ENCODE assay signal across 8 cellular contexts in the genomic region with DNA sequence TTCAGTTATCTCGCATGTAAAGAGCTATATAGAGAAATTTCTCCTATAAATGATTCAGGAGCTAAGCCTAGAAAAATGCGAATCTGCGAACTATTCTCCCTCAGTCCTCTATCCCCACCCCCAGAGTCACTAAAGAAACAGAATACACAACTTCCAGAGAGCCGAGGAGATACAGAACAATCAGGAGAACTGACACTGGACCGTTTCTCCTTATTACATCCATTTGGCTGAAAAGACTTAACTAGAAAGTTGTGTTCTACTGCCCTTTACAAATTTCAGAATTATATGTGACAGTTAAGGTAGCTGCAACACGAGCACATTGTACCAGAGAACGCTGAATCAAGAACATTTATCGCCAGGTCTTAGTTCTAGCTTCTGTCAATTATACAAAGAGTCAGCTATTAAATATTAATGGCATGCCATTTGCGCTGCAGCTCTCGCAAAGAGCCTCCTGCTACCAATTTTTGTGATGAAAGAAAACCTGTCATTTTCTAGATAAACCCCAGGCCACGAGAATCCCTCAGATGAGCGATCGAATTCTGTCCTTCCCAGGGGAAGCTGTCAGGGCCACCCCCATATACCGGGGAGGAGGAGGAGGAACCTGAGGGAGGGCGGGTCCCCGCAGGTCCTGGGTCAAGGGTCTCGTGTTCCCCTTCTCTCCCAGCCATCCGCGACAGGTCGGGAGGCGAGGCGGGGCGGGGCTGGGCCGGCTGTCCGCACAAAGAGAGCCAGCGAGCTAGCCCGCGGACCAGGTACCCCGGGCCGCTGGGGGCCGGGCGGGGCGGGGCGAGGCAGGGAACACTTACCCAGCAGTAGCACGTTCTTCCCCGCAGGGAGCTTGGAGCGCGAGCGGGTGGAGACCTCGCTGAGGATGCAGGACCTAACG. TPM values are rescaled to one million over a fixed set of nuclear protein-coding genes. Genes with fewer than 3 reads are reported as not detected.
DNase-seq lines count a peak whose midpoint lies in the region; ATAC-seq and TF ChIP-seq lines count a peak whose summit lies in the region.

No MANE protein-coding gene starts in this region.

- 1 to 3% methylated on average over 26 to 28 of the region's 41 CpGs for WGBS in lower leg skin, 2 donors

- TF ChIP-seq CTCF in HEK293 (tag by site-specific recombination; IDR thresholded peaks at IDR 0.05): no peak
- TF ChIP-seq CTCF in lower leg skin (IDR thresholded peaks at IDR 0.05): no peak

- intact Hi-C loops in lower leg skin (cut with DNase I; ENCODE audit: low total_unique reads): no loop called here

- TF ChIP-seq POLR2A in lower leg skin (IDR thresholded peaks at IDR 0.05): no peak

- ATAC-seq in activated CD4-positive, CD25-positive, alpha-beta regulatory T cell treated with anti-CD3 and anti-CD28 coated beads, Interleukin-2, amount 50 U/mL, for 24 hours: peak; percentile 26 to 31

- H3K9me3 ChIP-seq in HEK293 (ENCODE audit: control insufficient read depth, insufficient read depth, low read depth, low read length): no peaks in the 10 kb centered on the region

- peak; percentile 25 to 78 (median 34) for DNase-seq in NCI-H1417 (lab: John Stamatoyannopoulos, UW)
- DNase-seq in NCI-H1417 treated with DMSO at 0.1 percent for 48 hours (lab: John Stamatoyannopoulos, UW): no peak
- DNase-seq in LoVo (ENCODE audit: low spot score): peak; percentile 50
- peak; percentile 89 for DNase-seq in ecto neural progenitor cell (ENCODE audit: low spot score)
- peak; percentile 49 to 93 for DNase-seq in lower leg skin (ENCODE audit: low spot score in 2 of 2)
- peak; percentile 12 to 40 for DNase-seq in stimulated activated CD4-positive, alpha-beta T cell treated with anti-CD3 and anti-CD28 coated beads, Interleukin-4, amount 100 ng/mL, for 4 hours

- H3K4me3 ChIP-seq in HEK293 (ENCODE audit: low read depth, low read length) (peak overlapping the region; percentile 99), lower leg skin (ENCODE audit: low read depth, poor library complexity, severe bottlenecking) (peak overlapping the region; percentile 85)

- H3K27ac ChIP-seq in HEK293 (ENCODE audit: extremely low read depth, low read depth, low read length): peak overlapping the region; percentile 86

- POLR2A ChIA-PET in HEK293 (lab: Yijun Ruan, JAX): interaction anchor here (1.6 kb wide), 1 partner anchor 68 kb away, joined by 7 read pairs; a partner anchor contains a TSS

- H3K4me1 ChIP-seq in HEK293 (ENCODE audit: control insufficient read depth, insufficient read depth, low read length): no peaks in the 10 kb centered on the region

- peaks cover 0 to 16% of the 10 kb centered on the region in 2 experiments; a peak in 2 of 3 replicates for H3K36me3 ChIP-seq in HEK293 (ENCODE audit: control insufficient read depth in 2 of 2, insufficient read depth in 1 of 2, low read length in 2 of 2)

- CTCF ChIA-PET in HEK293 (lab: Yijun Ruan, JAX): interaction anchor here (0.7 to 1.2 kb wide), 2 partner anchors 60 to 504 kb away, joined by 3 read pairs; no protein-coding TSS in a partner anchor

TF ChIP-seq in HEK293, 187 proteins besides CTCF, POLR2A, EP300 and RAD21:
- TF ChIP-seq KLF8 (tag by site-specific recombination; IDR thresholded peaks at IDR 0.05): 0 out of 2 replicates have a peak, but pooled peaks have one; percentile 10
- peak; percentile 58 for TF ChIP-seq KLF1 (tag by site-specific recombination; IDR thresholded peaks at IDR 0.05)
- TF ChIP-seq KLF16 (tag by site-specific recombination; IDR thresholded peaks at IDR 0.05): 0 out of 2 replicates have a peak, but pooled peaks have one; percentile 11
- peak; percentile 64; the same call in 1 of the 2 replicates for TF ChIP-seq ZBTB20 (tag by site-specific recombination; IDR thresholded peaks at IDR 0.05)
- TF ChIP-seq SP2 (tag by site-specific recombination; IDR thresholded peaks at IDR 0.05): peak; percentile 87
- peak; percentile 50 for TF ChIP-seq ZIC2 (tag by site-specific recombination; IDR thresholded peaks at IDR 0.05)
- TF ChIP-seq ZFHX2 (tag by site-specific recombination; conservative IDR thresholded peaks at IDR 0.05): no peak
- TF ChIP-seq SP3 (tag by site-specific recombination; IDR thresholded peaks at IDR 0.05): peak; percentile 47; the same call in 1 of the 2 replicates
- TF ChIP-seq ZNF658 (tag by site-specific recombination; IDR thresholded peaks at IDR 0.05): no peak
- TF ChIP-seq ZNF311 (tag by site-specific recombination; IDR thresholded peaks at IDR 0.05; ENCODE audit: borderline replicate concordance): no peak
- TF ChIP-seq KLF9 (tag by site-specific recombination; IDR thresholded peaks at IDR 0.05; ENCODE audit: low read depth): peak; percentile 35
- peak; percentile 79 for TF ChIP-seq GLIS1 (tag by site-specific recombination; IDR thresholded peaks at IDR 0.05)
- TF ChIP-seq, protein P1, sequence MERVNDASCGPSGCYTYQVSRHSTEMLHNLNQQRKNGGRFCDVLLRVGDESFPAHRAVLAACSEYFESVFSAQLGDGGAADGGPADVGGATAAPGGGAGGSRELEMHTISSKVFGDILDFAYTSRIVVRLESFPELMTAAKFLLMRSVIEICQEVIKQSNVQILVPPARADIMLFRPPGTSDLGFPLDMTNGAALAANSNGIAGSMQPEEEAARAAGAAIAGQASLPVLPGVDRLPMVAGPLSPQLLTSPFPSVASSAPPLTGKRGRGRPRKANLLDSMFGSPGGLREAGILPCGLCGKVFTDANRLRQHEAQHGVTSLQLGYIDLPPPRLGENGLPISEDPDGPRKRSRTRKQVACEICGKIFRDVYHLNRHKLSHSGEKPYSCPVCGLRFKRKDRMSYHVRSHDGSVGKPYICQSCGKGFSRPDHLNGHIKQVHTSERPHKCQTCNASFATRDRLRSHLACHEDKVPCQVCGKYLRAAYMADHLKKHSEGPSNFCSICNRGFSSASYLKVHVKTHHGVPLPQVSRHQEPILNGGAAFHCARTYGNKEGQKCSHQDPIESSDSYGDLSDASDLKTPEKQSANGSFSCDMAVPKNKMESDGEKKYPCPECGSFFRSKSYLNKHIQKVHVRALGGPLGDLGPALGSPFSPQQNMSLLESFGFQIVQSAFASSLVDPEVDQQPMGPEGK (tag by site-specific recombination; IDR thresholded peaks at IDR 0.05): peak; percentile 38; the same call in 1 of the 2 replicates
- TF ChIP-seq GLIS2 (tag by site-specific recombination; IDR thresholded peaks at IDR 0.05): peak; percentile 85
- TF ChIP-seq, protein P2, sequence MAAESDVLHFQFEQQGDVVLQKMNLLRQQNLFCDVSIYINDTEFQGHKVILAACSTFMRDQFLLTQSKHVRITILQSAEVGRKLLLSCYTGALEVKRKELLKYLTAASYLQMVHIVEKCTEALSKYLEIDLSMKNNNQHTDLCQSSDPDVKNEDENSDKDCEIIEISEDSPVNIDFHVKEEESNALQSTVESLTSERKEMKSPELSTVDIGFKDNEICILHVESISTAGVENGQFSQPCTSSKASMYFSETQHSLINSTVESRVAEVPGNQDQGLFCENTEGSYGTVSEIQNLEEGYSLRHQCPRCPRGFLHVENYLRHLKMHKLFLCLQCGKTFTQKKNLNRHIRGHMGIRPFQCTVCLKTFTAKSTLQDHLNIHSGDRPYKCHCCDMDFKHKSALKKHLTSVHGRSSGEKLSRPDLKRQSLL (tag by site-specific recombination; IDR thresholded peaks at IDR 0.05): no peak
- TF ChIP-seq, protein P3, sequence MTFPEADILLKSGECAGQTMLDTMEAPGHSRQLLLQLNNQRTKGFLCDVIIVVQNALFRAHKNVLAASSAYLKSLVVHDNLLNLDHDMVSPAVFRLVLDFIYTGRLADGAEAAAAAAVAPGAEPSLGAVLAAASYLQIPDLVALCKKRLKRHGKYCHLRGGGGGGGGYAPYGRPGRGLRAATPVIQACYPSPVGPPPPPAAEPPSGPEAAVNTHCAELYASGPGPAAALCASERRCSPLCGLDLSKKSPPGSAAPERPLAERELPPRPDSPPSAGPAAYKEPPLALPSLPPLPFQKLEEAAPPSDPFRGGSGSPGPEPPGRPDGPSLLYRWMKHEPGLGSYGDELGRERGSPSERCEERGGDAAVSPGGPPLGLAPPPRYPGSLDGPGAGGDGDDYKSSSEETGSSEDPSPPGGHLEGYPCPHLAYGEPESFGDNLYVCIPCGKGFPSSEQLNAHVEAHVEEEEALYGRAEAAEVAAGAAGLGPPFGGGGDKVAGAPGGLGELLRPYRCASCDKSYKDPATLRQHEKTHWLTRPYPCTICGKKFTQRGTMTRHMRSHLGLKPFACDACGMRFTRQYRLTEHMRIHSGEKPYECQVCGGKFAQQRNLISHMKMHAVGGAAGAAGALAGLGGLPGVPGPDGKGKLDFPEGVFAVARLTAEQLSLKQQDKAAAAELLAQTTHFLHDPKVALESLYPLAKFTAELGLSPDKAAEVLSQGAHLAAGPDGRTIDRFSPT (tag by site-specific recombination; IDR thresholded peaks at IDR 0.05): no peak
- TF ChIP-seq, protein P4, sequence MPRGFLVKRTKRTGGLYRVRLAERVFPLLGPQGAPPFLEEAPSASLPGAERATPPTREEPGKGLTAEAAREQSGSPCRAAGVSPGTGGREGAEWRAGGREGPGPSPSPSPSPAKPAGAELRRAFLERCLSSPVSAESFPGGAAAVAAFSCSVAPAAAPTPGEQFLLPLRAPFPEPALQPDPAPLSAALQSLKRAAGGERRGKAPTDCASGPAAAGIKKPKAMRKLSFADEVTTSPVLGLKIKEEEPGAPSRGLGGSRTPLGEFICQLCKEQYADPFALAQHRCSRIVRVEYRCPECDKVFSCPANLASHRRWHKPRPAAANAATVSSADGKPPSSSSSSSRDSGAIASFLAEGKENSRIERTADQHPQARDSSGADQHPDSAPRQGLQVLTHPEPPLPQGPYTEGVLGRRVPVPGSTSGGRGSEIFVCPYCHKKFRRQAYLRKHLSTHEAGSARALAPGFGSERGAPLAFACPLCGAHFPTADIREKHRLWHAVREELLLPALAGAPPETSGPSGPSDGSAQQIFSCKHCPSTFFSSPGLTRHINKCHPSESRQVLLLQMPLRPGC (tag by site-specific recombination; IDR thresholded peaks at IDR 0.05): no peak
- TF ChIP-seq ZBTB17 (tag by site-specific recombination; IDR thresholded peaks at IDR 0.05): peak; percentile 46; the same call in 1 of the 2 replicates
- 0 out of 2 replicates have a peak, but pooled peaks have one; percentile 66 for TF ChIP-seq ZNF76 (tag by site-specific recombination; IDR thresholded peaks at IDR 0.05; ENCODE audit: borderline replicate concordance, low read depth)
- 0 out of 2 replicates have a peak, but pooled peaks have one; percentile 59 for TF ChIP-seq ZBTB48 (tag by site-specific recombination; IDR thresholded peaks at IDR 0.05)

RNA-seq across cellular contexts. Expression of a gene that starts 0.9 kb away (rescaled TPM):
- total RNA-seq in lower leg skin: 10 to 100 TPM; 60.4 to 64.3 (median 62.8) TPM
